ENCODE assay signal across 8 cellular contexts in genomic region chr15:65285291-65286068, GRCh38. TPM values are rescaled to one million over a fixed set of nuclear protein-coding genes. Genes with fewer than 3 reads are reported as not detected.
A peak's percentile ranks its signal among the peaks of the same experiment; 100 is the strongest.
DNase-seq lines count a peak whose midpoint lies in the region; ATAC-seq and TF ChIP-seq lines count a peak whose summit lies in the region.

No MANE protein-coding gene starts in this region.

- no peaks in the 10 kb centered on the region for H3K9me3 Mint-ChIP-seq in dendritic cell treated with granulocyte-macrophage colony-stimulating factor and Interleukin-4, amounts not matched to agents 40 ng/mL and 50 ng/mL, for 4 days
- no peaks in the 10 kb centered on the region for H3K9me3 Mint-ChIP-seq in nephron progenitor cell

- H3K27me3 ChIP-seq in BLaER1 = no peaks in the 10 kb centered on the region
- H3K27me3 ChIP-seq in MG63 = no peaks in the 10 kb centered on the region

- no peak for TF ChIP-seq CTCF in nephron progenitor cell (IDR thresholded peaks at IDR 0.05)

- H3K27ac Mint-ChIP-seq in dendritic cell treated with granulocyte-macrophage colony-stimulating factor and Interleukin-4, amounts not matched to agents 40 ng/mL and 50 ng/mL, for 4 days = peak overlapping the region; percentile 90
- H3K27ac Mint-ChIP-seq in nephron progenitor cell = peak overlapping the region; percentile 78

- ATAC-seq in GM19463 (IDR thresholded peaks at IDR 0.05; ENCODE audit: unreplicated experiment) (no peak), GM19467 (IDR thresholded peaks at IDR 0.05; ENCODE audit: unreplicated experiment) (no peak)

- peaks cover 5% of the 10 kb centered on the region; the same call in 1 of the 2 replicates for H4K20me1 ChIP-seq in BLaER1

- no peak for DNase-seq in MG63
- DNase-seq in nephron progenitor cell = no peak
- no peak for DNase-seq in SKM-1 treated with dmso at 0.1 percent for 144 hours (lab: John Stamatoyannopoulos, UW; ENCODE audit: unreplicated experiment)
- DNase-seq in dedifferentiated amniotic fluid mesenchymal stem cell (ENCODE audit: extremely low spot score) = no peak

- H3K4me3 ChIP-seq in BLaER1 = peak overlapping the region; percentile 85
- H3K4me3 ChIP-seq in MG63 = peak overlapping the region; percentile 63

- intact Hi-C loops in dendritic cell treated with granulocyte-macrophage colony-stimulating factor and Interleukin-4, amounts not matched to agents 40 ng/mL and 50 ng/mL, for 4 days (cut with micrococcal nuclease) = no loop called here

- peak overlapping the region; percentile 92 for H3K9ac ChIP-seq in BLaER1

- H3K27ac ChIP-seq in BLaER1 = peak overlapping the region; percentile 94

- H3K4me2 ChIP-seq in BLaER1 = peak overlapping the region; percentile 96

- peaks cover 21% of the 10 kb centered on the region for H3K36me3 Mint-ChIP-seq in dendritic cell treated with granulocyte-macrophage colony-stimulating factor and Interleukin-4, amounts not matched to agents 40 ng/mL and 50 ng/mL, for 4 days (ENCODE audit: low read depth)
- peaks cover 18% of the 10 kb centered on the region for H3K36me3 Mint-ChIP-seq in nephron progenitor cell (ENCODE audit: low read depth)

- H3K36me3 ChIP-seq in BLaER1 = peaks cover 29% of the 10 kb centered on the region
- no peaks in the 10 kb centered on the region; the same call in 1 of the 2 replicates for H3K36me3 ChIP-seq in MG63

- H3K4me1 ChIP-seq in BLaER1 = peaks cover 44% of the 10 kb centered on the region

- peak overlapping the region; percentile 85 for H3K4me3 Mint-ChIP-seq in dendritic cell treated with granulocyte-macrophage colony-stimulating factor and Interleukin-4, amounts not matched to agents 40 ng/mL and 50 ng/mL, for 4 days
- H3K4me3 Mint-ChIP-seq in nephron progenitor cell = peak overlapping the region; percentile 85

- H3K4me1 Mint-ChIP-seq in dendritic cell treated with granulocyte-macrophage colony-stimulating factor and Interleukin-4, amounts not matched to agents 40 ng/mL and 50 ng/mL, for 4 days (ENCODE audit: low read depth) = peaks cover 29% of the 10 kb centered on the region
- H3K4me1 Mint-ChIP-seq in nephron progenitor cell = peaks cover 36% of the 10 kb centered on the region

- H3K9me3 ChIP-seq in BLaER1 (no peaks in the 10 kb centered on the region), MG63 (no peaks in the 10 kb centered on the region)

- no peaks in the 10 kb centered on the region for H3K27me3 Mint-ChIP-seq in dendritic cell treated with granulocyte-macrophage colony-stimulating factor and Interleukin-4, amounts not matched to agents 40 ng/mL and 50 ng/mL, for 4 days
- peaks cover 3% of the 10 kb centered on the region for H3K27me3 Mint-ChIP-seq in nephron progenitor cell (ENCODE audit: low read depth, poor library complexity)

RNA-seq across cellular contexts. Expression of gene PARP16, which starts 1.2 kb away (rescaled TPM):
- 6.3 and 10.2 TPM in 2 replicates for total RNA-seq in MG63 (2014; rRNA removed; shearing (Covaris generic); ENCODE audit: low replicate concordance)

RNA-seq across cellular contexts. Expression of gene RNU5A-1, which starts 10.4 kb away (rescaled TPM):
- total RNA-seq in MG63 (2014; rRNA removed; shearing (Covaris generic); ENCODE audit: low replicate concordance) = not detected in 2 replicates

RNA-seq across cellular contexts. Expression of gene RNU5B-1, which starts 19.0 kb away (rescaled TPM):
- total RNA-seq in MG63 (2014; rRNA removed; shearing (Covaris generic); ENCODE audit: low replicate concordance) = not detected in 2 replicates
